11 cellular contexts compared by ENCODE assay signal in the genomic region with DNA sequence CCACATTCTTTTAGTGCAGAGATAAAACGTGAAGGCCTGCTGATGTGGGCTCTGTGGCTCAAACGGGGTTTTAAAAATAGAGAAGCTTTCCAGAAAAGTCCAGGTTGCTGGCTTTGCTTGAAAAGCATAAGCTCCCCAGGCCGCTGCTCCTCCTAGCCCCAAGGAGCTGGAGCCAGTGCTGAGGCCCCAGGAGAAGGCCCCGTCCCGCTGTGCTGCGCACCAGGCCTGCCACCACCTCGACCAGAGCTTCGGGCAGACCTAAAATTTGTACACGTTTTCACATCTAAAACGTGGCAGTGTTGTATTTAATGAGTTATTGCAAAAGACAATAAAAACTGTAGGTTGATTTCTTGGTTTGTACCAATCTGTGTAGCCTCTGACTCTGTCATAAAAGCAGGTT. TPM values are rescaled to one million over a fixed set of nuclear protein-coding genes. Genes with fewer than 3 reads are reported as not detected.
DNase-seq lines count a peak whose midpoint lies in the region; ATAC-seq and TF ChIP-seq lines count a peak whose summit lies in the region.
"Had no signal": no experiment of that assay in that cellular context is flagged by ENCODE, and none has a peak within 500 bp of the region (broad histone marks: within the 10 kb centered on the region; RNA-seq: fewer than 3 reads in every experiment).

No MANE protein-coding gene starts in this region.

- no peaks in the 10 kb centered on the region for H3K9me2 ChIP-seq in MM.1S (replicated peaks; ENCODE audit: insufficient read depth, low read length)

- peaks cover 43% of the 10 kb centered on the region for H3K4me1 ChIP-seq in CD8-positive, alpha-beta memory T cell (ENCODE audit: insufficient read depth, low read length)
- H3K4me1 ChIP-seq in MM.1S (ENCODE audit: low read length): peaks cover 69% of the 10 kb centered on the region

- H3K9me3 Mint-ChIP-seq in CD8-positive, alpha-beta memory T cell: no peaks in the 10 kb centered on the region
- H3K9me3 Mint-ChIP-seq in brain: peaks cover 0 to 3% (median 0%) of the 10 kb centered on the region in 5 experiments
- H3K9me3 Mint-ChIP-seq in nephron progenitor cell: no peaks in the 10 kb centered on the region

- DNase-seq in CD8-positive, alpha-beta memory T cell: no peak
- DNase-seq in MM.1S (no peak), nephron progenitor cell (no peak), AG08396 (ENCODE audit: low spot score) (no peak), NCI-H128 (lab: John Stamatoyannopoulos, UW; ENCODE audit: unreplicated experiment) (no peak), ACHN (no peak)
- DNase-seq: H7, IMR-90, NCI-H187 treated with DMSO at 0.1 percent for 48 hours had no signal

- POLR2A ChIA-PET in CD8-positive, alpha-beta memory T cell (lab: Charles Lee): interaction anchor here (0.6 kb wide), 1 partner anchor 561 kb away, joined by 3 read pairs; no protein-coding TSS in a partner anchor

- peaks cover 88% of the 10 kb centered on the region for H4K20me1 ChIP-seq in MM.1S (ENCODE audit: insufficient read depth, low read length)

- H3F3A ChIP-seq in MM.1S (ENCODE audit: insufficient read depth, low read length): peaks cover 57% of the 10 kb centered on the region

- peak overlapping the region in 6 of 7 donors; percentile 24 to 83 (median 56) for H3K4me3 Mint-ChIP-seq in CD8-positive, alpha-beta memory T cell
- H3K4me3 Mint-ChIP-seq in brain (no peak overlapping the region), nephron progenitor cell (no peak overlapping the region)

- no peak overlapping the region for H2AFZ ChIP-seq in MM.1S (ENCODE audit: low read length)

- peak overlapping the region; percentile 56; the same call in 1 of the 2 replicates for H3K4me2 ChIP-seq in MM.1S (ENCODE audit: low read depth, low read length)

- H3K27me3 Mint-ChIP-seq in CD8-positive, alpha-beta memory T cell: peaks cover 0 to 2% of the 10 kb centered on the region in 2 donors
- H3K27me3 Mint-ChIP-seq in brain (no peaks in the 10 kb centered on the region), nephron progenitor cell (ENCODE audit: low read depth, poor library complexity) (peaks cover 6% of the 10 kb centered on the region)

- H3K36me3 ChIP-seq in CD8-positive, alpha-beta memory T cell (ENCODE audit: insufficient read depth, low read length): no peaks in the 10 kb centered on the region
- H3K36me3 ChIP-seq in MM.1S (replicated peaks; ENCODE audit: insufficient read depth, low read length): peaks cover 4% of the 10 kb centered on the region

- no peaks in the 10 kb centered on the region for H3K27me3 ChIP-seq in CD8-positive, alpha-beta memory T cell (ENCODE audit: insufficient read depth, low read length, poor library complexity, severe bottlenecking)
- H3K27me3 ChIP-seq in MM.1S (replicated peaks; ENCODE audit: insufficient read depth, low read length): no peaks in the 10 kb centered on the region

- ATAC-seq in HG02623 (IDR thresholded peaks at IDR 0.05; ENCODE audit: unreplicated experiment): no peak

- no peak overlapping the region for H3K4me3 ChIP-seq in CD8-positive, alpha-beta memory T cell (ENCODE audit: low read length)
- H3K4me3 ChIP-seq in MM.1S (ENCODE audit: low read length): no peak overlapping the region

- H3K27ac Mint-ChIP-seq in CD8-positive, alpha-beta memory T cell: peak overlapping the region; percentile 49 to 95 (median 78)
- H3K27ac Mint-ChIP-seq in brain (peak overlapping the region in 4 of 5 experiments; percentile 33 to 87 (median 46)), nephron progenitor cell (peak overlapping the region; percentile 97)

- in situ Hi-C loops in ACHN (cut with HindIII; ENCODE audit: low pct_ligation_motif_present, low pct_unique_long_range_greater_than_20kb, low sequenced_read_pairs): no loop called here

- peaks cover 0 to 3% (median 0%) of the 10 kb centered on the region in 3 donors for H3K36me3 Mint-ChIP-seq in CD8-positive, alpha-beta memory T cell
- H3K36me3 Mint-ChIP-seq in brain (peaks cover 24% of the 10 kb centered on the region), nephron progenitor cell (ENCODE audit: low read depth) (peaks cover 25% of the 10 kb centered on the region)

- peaks cover 100% of the 10 kb centered on the region for H3K79me2 ChIP-seq in MM.1S (ENCODE audit: low read length)

- H3K9me3 ChIP-seq in CD8-positive, alpha-beta memory T cell (ENCODE audit: low read length): no peaks in the 10 kb centered on the region
- no peaks in the 10 kb centered on the region for H3K9me3 ChIP-seq in MM.1S (replicated peaks; ENCODE audit: insufficient read depth, low read length)

- no peak overlapping the region for H3K9ac ChIP-seq in MM.1S (ENCODE audit: low read length)

- no peak for TF ChIP-seq CTCF in MM.1S (IDR thresholded peaks at IDR 0.05; ENCODE audit: low read length)
- TF ChIP-seq CTCF in brain (conservative IDR thresholded peaks at IDR 0.05): no peak
- TF ChIP-seq CTCF in nephron progenitor cell (IDR thresholded peaks at IDR 0.05): no peak

- no peak overlapping the region for H3K27ac ChIP-seq in CD8-positive, alpha-beta memory T cell (ENCODE audit: low read depth, low read length)
- peak overlapping the region; percentile 31; the same call in 1 of the 2 replicates for H3K27ac ChIP-seq in MM.1S (ENCODE audit: low read length)

- peaks cover 31 to 45% (median 42%) of the 10 kb centered on the region in 3 donors for H3K4me1 Mint-ChIP-seq in CD8-positive, alpha-beta memory T cell
- H3K4me1 Mint-ChIP-seq in brain: peaks cover 40% of the 10 kb centered on the region
- H3K4me1 Mint-ChIP-seq in nephron progenitor cell: peaks cover 8% of the 10 kb centered on the region

- CTCF ChIA-PET in CD8-positive, alpha-beta memory T cell (lab: Charles Lee): interaction anchor here (1.0 kb wide), 1 partner anchor 839 kb away, joined by 3 read pairs; no protein-coding TSS in a partner anchor

RNA-seq across cellular contexts. Expression of a gene that starts 42.0 kb away (rescaled TPM):
- total RNA-seq in CD8-positive, alpha-beta memory T cell: 10 to 100 TPM; 73.3 to 75.6 TPM
- polyA plus RNA-seq in CD8-positive, alpha-beta memory T cell: 9.5 TPM
- polyA plus RNA-seq in brain (ENCODE audit: insufficient read depth, low read depth, low replicate concordance): 129 TPM

Comparison
In these comparisons a context has a peak if more than half of its experiments do, and no peak if none do; other contexts are left out.
1. H3K27ac Mint-ChIP-seq: peak in every context shown above with its lines; median percentile 97 in nephron progenitor cell; 78 in CD8-positive, alpha-beta memory T cell; 46 in brain.
2. H3K4me3 Mint-ChIP-seq: peak in CD8-positive, alpha-beta memory T cell (6 of 7); none in brain (0 of 5) and nephron progenitor cell (single experiment).
3. RNA of a gene that starts 42.0 kb away (polyA plus RNA-seq): 129 TPM in brain (single experiment); 9.5 TPM in CD8-positive, alpha-beta memory T cell (single experiment); every median in the first group is over 10 times any median in the second.